In genomic region chr17:74671031-74671771, GRCh38 we compare ENCODE assay signal across 8 cellular contexts. TPM values are rescaled to one million over a fixed set of nuclear protein-coding genes. Genes with fewer than 3 reads are reported as not detected.
A peak's percentile ranks its signal among the peaks of the same experiment; 100 is the strongest.
DNase-seq lines count a peak whose midpoint lies in the region; ATAC-seq and TF ChIP-seq lines count a peak whose summit lies in the region.

No MANE protein-coding gene starts in this region.

- H3K27ac ChIP-seq in trophoblast cell (ENCODE audit: low read depth, low read length): no peak overlapping the region

- H2BK5ac ChIP-seq in trophoblast cell (ENCODE audit: low read depth, low read length, poor library complexity): no peak overlapping the region

- no peak overlapping the region for H3K23ac ChIP-seq in trophoblast cell (ENCODE audit: low read length)

- intact Hi-C loops in Right ventricle myocardium inferior (cut with DNase I): no loop called here

- WGBS in trophoblast cell (ENCODE audit: extremely low coverage, insufficient coverage, insufficient read length): no CpG with 5 or more reads among the region's 57 CpGs

- no peak overlapping the region for H3K4me2 ChIP-seq in trophoblast cell (ENCODE audit: low read length)

- H2AFZ ChIP-seq in trophoblast cell (ENCODE audit: insufficient read depth, low read length, poor library complexity): no peak overlapping the region

- no peak overlapping the region for H3K18ac ChIP-seq in trophoblast cell (ENCODE audit: low read length)

- H3K36me3 Mint-ChIP-seq in type B pancreatic cell: no peaks in the 10 kb centered on the region

- no peak overlapping the region for H4K12ac ChIP-seq in trophoblast cell (ENCODE audit: low read depth, low read length)

- H3K27ac Mint-ChIP-seq in type B pancreatic cell: no peak overlapping the region

- H2BK120ac ChIP-seq in trophoblast cell (ENCODE audit: insufficient read depth, low read length, poor library complexity): no peak overlapping the region

- no peaks in the 10 kb centered on the region for H3K79me2 ChIP-seq in trophoblast cell (ENCODE audit: control insufficient read depth, insufficient read depth, low read length, poor library complexity)

- no peaks in the 10 kb centered on the region for H3K36me3 ChIP-seq in trophoblast cell (ENCODE audit: control insufficient read depth in 1 of 2, insufficient read depth in 2 of 2, low read length in 2 of 2)

- H3K4ac ChIP-seq in trophoblast cell (ENCODE audit: low read depth, low read length): no peak overlapping the region

- H4K91ac ChIP-seq in trophoblast cell (ENCODE audit: low read depth, low read length): no peak overlapping the region

- H3K27me3 Mint-ChIP-seq in type B pancreatic cell: peaks cover 80% of the 10 kb centered on the region

- H3K4me1 Mint-ChIP-seq in type B pancreatic cell (ENCODE audit: unreplicated experiment): no peaks in the 10 kb centered on the region

- H2BK12ac ChIP-seq in trophoblast cell (ENCODE audit: low read length): no peak overlapping the region

- no peaks in the 10 kb centered on the region for H3K79me1 ChIP-seq in trophoblast cell (ENCODE audit: low read length)

- H2AK5ac ChIP-seq in trophoblast cell (ENCODE audit: low read length): no peak overlapping the region

- H4K8ac ChIP-seq in trophoblast cell (ENCODE audit: low read depth, low read length): no peak overlapping the region

- no peaks in the 10 kb centered on the region for H3K9me3 Mint-ChIP-seq in type B pancreatic cell

- peaks cover 16% of the 10 kb centered on the region for H3K27me3 ChIP-seq in trophoblast cell (ENCODE audit: insufficient read depth, low read length)

- no peak overlapping the region for H3K4me3 ChIP-seq in trophoblast cell (ENCODE audit: low read depth, low read length)

- H3K4me1 ChIP-seq in trophoblast cell (ENCODE audit: control insufficient read depth in 1 of 2, insufficient read depth in 2 of 2, low read length in 2 of 2): no peaks in the 10 kb centered on the region

- H3K14ac ChIP-seq in trophoblast cell (ENCODE audit: low read length): no peak overlapping the region

- DNase-seq in EL (peak; percentile 43), RPMI8226 (peak; percentile 73), Right ventricle myocardium inferior (ENCODE audit: missing footprints) (peak; percentile 87), trophoblast cell (peak; percentile 73 to 80), type B pancreatic cell (ENCODE audit: extremely low spot score, unreplicated experiment) (peak; percentile 90), NCI-H187 treated with DMSO at 0.1 percent for 48 hours (lab: John Stamatoyannopoulos, UW) (no peak), NCI-H1694 treated with DMSO at 0.1 percent for 48 hours (lab: John Stamatoyannopoulos, UW) (no peak)
- peak; percentile 72 for DNase-seq in activated naive CD4-positive, alpha-beta T cell treated with Interleukin-2 at 50 U/mL for 16 hours

- no peak overlapping the region for H3K9ac ChIP-seq in trophoblast cell (ENCODE audit: low read length)

- no peaks in the 10 kb centered on the region for H3K9me3 ChIP-seq in trophoblast cell (ENCODE audit: insufficient read depth, low read depth, low read length)

- ATAC-seq in Right ventricle myocardium inferior: peak; percentile 88

- TF ChIP-seq CTCF in type B pancreatic cell (conservative IDR thresholded peaks at IDR 0.05): no peak

- H3K4me3 Mint-ChIP-seq in type B pancreatic cell: no peak overlapping the region

RNA-seq across cellular contexts. Expression of gene CD300LF, which starts 41.5 kb away (rescaled TPM):
- total RNA-seq in Right ventricle myocardium inferior (0.35 TPM), type B pancreatic cell (ENCODE audit: low replicate concordance) (0.19 TPM in 1 of 2 replicates, not detected in the other)
- not detected in 2 replicates for polyA plus RNA-seq in trophoblast cell (2013)

RNA-seq across cellular contexts. Expression of gene CD300E, which starts 47.7 kb away (rescaled TPM):
- total RNA-seq in Right ventricle myocardium inferior (0.46 TPM), type B pancreatic cell (ENCODE audit: low replicate concordance) (not detected in 2 replicates)
- 0.10 and 0.33 TPM in 2 replicates for polyA plus RNA-seq in trophoblast cell (2013)

Comparison
In these comparisons a context has a peak if more than half of its experiments do, and no peak if none do; other contexts are left out.
1. DNase-seq: peak in EL (single experiment), RPMI8226 (single experiment), activated naive CD4-positive, alpha-beta T cell treated with Interleukin-2 at 50 U/mL for 16 hours (single experiment), Right ventricle myocardium inferior (single experiment), trophoblast cell (2 of 2) and type B pancreatic cell (single experiment); none in NCI-H187 treated with DMSO at 0.1 percent for 48 hours (single experiment) and NCI-H1694 treated with DMSO at 0.1 percent for 48 hours (single experiment).